In genomic region chr3:71584216-71585061, GRCh38 we compare ENCODE assay signal across 8 cellular contexts. TPM values are rescaled to one million over a fixed set of nuclear protein-coding genes. Genes with fewer than 3 reads are reported as not detected.
DNase-seq lines count a peak whose midpoint lies in the region; ATAC-seq and TF ChIP-seq lines count a peak whose summit lies in the region.

No MANE protein-coding gene starts in this region.

- H3K9me3 Mint-ChIP-seq in activated naive CD8-positive, alpha-beta T cell treated with anti-CD3 and anti-CD28 coated beads, Interleukin-2, amount 10 ng/mL, durations not matched to agents 7 days and 5 days, result no peaks in the 10 kb centered on the region

- peak overlapping the region; percentile 65 for H3K4me3 ChIP-seq in parathyroid adenoma (ENCODE audit: low read depth, low read length)
- peak overlapping the region; percentile 88 for H3K4me3 ChIP-seq in upper lobe of right lung

- no peaks in the 10 kb centered on the region for H3K79me2 ChIP-seq in parathyroid adenoma

- H3K4me1 ChIP-seq in parathyroid adenoma (peaks cover 3% of the 10 kb centered on the region), upper lobe of right lung (peaks cover 31% of the 10 kb centered on the region)

- no peaks in the 10 kb centered on the region for H3K36me3 Mint-ChIP-seq in activated naive CD8-positive, alpha-beta T cell treated with anti-CD3 and anti-CD28 coated beads, Interleukin-2, amount 10 ng/mL, durations not matched to agents 7 days and 5 days

- peak overlapping the region; percentile 88 for H3K4me3 Mint-ChIP-seq in activated naive CD8-positive, alpha-beta T cell treated with anti-CD3 and anti-CD28 coated beads, Interleukin-2, amount 10 ng/mL, durations not matched to agents 7 days and 5 days

- H3K27ac Mint-ChIP-seq in activated naive CD8-positive, alpha-beta T cell treated with anti-CD3 and anti-CD28 coated beads, Interleukin-2, amount 10 ng/mL, durations not matched to agents 7 days and 5 days, result peak overlapping the region; percentile 92

- intact Hi-C loops in left cardiac atrium (cut with DNase I), result loop anchor here in 1 of 2 donors (5.0 to 10.0 kb wide), 7 partner anchors 190 to 1050 kb away; no protein-coding TSS in a partner anchor
- intact Hi-C loops in upper lobe of right lung (cut with DNase I), result loop anchor here (10.0 kb wide), 1 partner anchor 530 kb away; no protein-coding TSS in a partner anchor

- TF ChIP-seq CTCF in parathyroid adenoma (IDR thresholded peaks at IDR 0.05), result no peak
- TF ChIP-seq CTCF in upper lobe of right lung (IDR thresholded peaks at IDR 0.05), result no peak

- peak overlapping the region; percentile 92 for H2AFZ ChIP-seq in parathyroid adenoma

- peak overlapping the region; percentile 81 for H3K4me2 ChIP-seq in parathyroid adenoma (ENCODE audit: low read length)

- DNase-seq in NCI-H345 (lab: John Stamatoyannopoulos, UW) (peak; percentile 23), NCI-H345 treated with DMSO at 0.1 percent for 48 hours (lab: John Stamatoyannopoulos, UW; ENCODE audit: unreplicated experiment) (no peak), SIG-M5 (lab: John Stamatoyannopoulos, UW) (peak; percentile 22), left cardiac atrium (peak; percentile 51), upper lobe of right lung (peak; percentile 69), AG08395 (ENCODE audit: low spot score) (no peak)
- DNase-seq in activated naive CD8-positive, alpha-beta T cell treated with anti-CD3 and anti-CD28 coated beads, Interleukin-2, amount 10 ng/mL, durations not matched to agents 7 days and 5 days, result peak; percentile 65

- H3K36me3 ChIP-seq in parathyroid adenoma (ENCODE audit: control insufficient read depth, insufficient read depth, low read length), result no peaks in the 10 kb centered on the region
- no peaks in the 10 kb centered on the region for H3K36me3 ChIP-seq in upper lobe of right lung

- H3K9me3 ChIP-seq in parathyroid adenoma (ENCODE audit: control insufficient read depth, low read length), result no peaks in the 10 kb centered on the region
- no peaks in the 10 kb centered on the region for H3K9me3 ChIP-seq in upper lobe of right lung

- POLR2A ChIA-PET in activated naive CD8-positive, alpha-beta T cell treated with anti-CD3 and anti-CD28 coated beads, Interleukin-2, amount 10 ng/mL, durations not matched to agents 7 days and 5 days (lab: Charles Lee), result interaction anchor here (0.9 to 2.9 kb wide), 11 partner anchors 129 to 516 kb away, joined by 3 to 21 read pairs (median 6); no protein-coding TSS in a partner anchor

- H3K27ac ChIP-seq in parathyroid adenoma (peak overlapping the region; percentile 91), upper lobe of right lung (peak overlapping the region; percentile 96)

- H3K27me3 Mint-ChIP-seq in activated naive CD8-positive, alpha-beta T cell treated with anti-CD3 and anti-CD28 coated beads, Interleukin-2, amount 10 ng/mL, durations not matched to agents 7 days and 5 days, result no peaks in the 10 kb centered on the region

- H3K27me3 ChIP-seq in parathyroid adenoma (ENCODE audit: control insufficient read depth, insufficient read depth, low read length) (no peaks in the 10 kb centered on the region), upper lobe of right lung (no peaks in the 10 kb centered on the region)

- peak; percentile 23 for ATAC-seq in activated naive CD8-positive, alpha-beta T cell treated with anti-CD3 and anti-CD28 coated beads, Interleukin-2, amount 10 ng/mL, durations not matched to agents 7 days and 5 days (ENCODE audit: low read depth)
- peak; percentile 13 to 16 for ATAC-seq in left cardiac atrium
- ATAC-seq in upper lobe of right lung, result peak; percentile 1

- H3K9ac ChIP-seq in parathyroid adenoma, result no peak overlapping the region

- peaks cover 31% of the 10 kb centered on the region for H3K4me1 Mint-ChIP-seq in activated naive CD8-positive, alpha-beta T cell treated with anti-CD3 and anti-CD28 coated beads, Interleukin-2, amount 10 ng/mL, durations not matched to agents 7 days and 5 days

RNA-seq across cellular contexts. Expression of gene FOXP1, which starts 0.9 kb away (rescaled TPM):
- total RNA-seq in activated naive CD8-positive, alpha-beta T cell treated with anti-CD3 and anti-CD28 coated beads, Interleukin-2, amount 10 ng/mL, durations not matched to agents 7 days and 5 days, result 100 to 1,000 TPM; 178 TPM
- total RNA-seq in left cardiac atrium (10 to 100 TPM; 42.1 to 50.0 TPM), upper lobe of right lung (140 TPM)

Comparison
In these comparisons a context has a peak if more than half of its experiments do, and no peak if none do; other contexts are left out.
1. DNase-seq: peak in NCI-H345 (single experiment), SIG-M5 (single experiment), activated naive CD8-positive, alpha-beta T cell treated with anti-CD3 and anti-CD28 coated beads, Interleukin-2, amount 10 ng/mL, durations not matched to agents 7 days and 5 days (single experiment), left cardiac atrium (single experiment) and upper lobe of right lung (single experiment); none in NCI-H345 treated with DMSO at 0.1 percent for 48 hours (single experiment) and AG08395 (single experiment).
2. Peak in every context shown above with its lines, with median percentiles within 50 percentile points of each other: ATAC-seq.